17 cellular contexts compared by ENCODE assay signal in genomic region chr2:207227749-207228145, GRCh38.
DNase-seq lines count a peak whose midpoint lies in the region; ATAC-seq, FAIRE-seq and TF ChIP-seq lines count a peak whose summit lies in the region.
"Had no signal": no experiment of that assay in that cellular context is flagged by ENCODE, and none has a peak within 500 bp of the region (broad histone marks: within the 10 kb centered on the region; RNA-seq: fewer than 3 reads in every experiment).

No MANE protein-coding gene starts in this region.

- no peak for TF ChIP-seq EP300 in H1 (IDR thresholded peaks at IDR 0.05; ENCODE audit: borderline replicate concordance in 1 of 2, low read depth in 2 of 2, low read length in 2 of 2)

- no peak overlapping the region for H2AK5ac ChIP-seq in H1 (ENCODE audit: low read depth, low read length)

- no peak overlapping the region for H4K8ac ChIP-seq in H1 (ENCODE audit: extremely low read depth, insufficient read depth, low read length)

- no peak overlapping the region for H3K4ac ChIP-seq in H1 (replicated peaks; ENCODE audit: insufficient read length, low read depth, low read length)

- H3K4me1 ChIP-seq in H1 (replicated peaks in 1 of 4; ENCODE audit: control insufficient read depth in 3 of 4, insufficient read depth in 4 of 4, low read length in 3 of 4): peaks cover 8 to 28% (median 26%) of the 10 kb centered on the region in 4 experiments
- peaks cover 4 to 24% of the 10 kb centered on the region in 2 donors for H3K4me1 ChIP-seq in muscle layer of duodenum (ENCODE audit: control insufficient read depth in 1 of 2, insufficient read depth in 2 of 2, low read length in 2 of 2)
- H3K4me1 ChIP-seq in SJCRH30: peaks cover 9% of the 10 kb centered on the region

- peak overlapping the region; percentile 26; the same call in 1 of the 2 replicates for H3K18ac ChIP-seq in H1 (ENCODE audit: extremely low read depth, low read length)

- POLR2A ChIA-PET in H1 (lab: Charles Lee; ENCODE audit: partially characterized antibody): interaction anchor here (0.6 to 5.2 kb wide), 3 partner anchors 62 to 168 kb away, joined by 3 to 31 read pairs (median 3); partner anchors contain the start of gene KLF7

- H2BK120ac ChIP-seq in H1 (replicated peaks; ENCODE audit: low read depth, low read length): no peak overlapping the region

- no peaks in the 10 kb centered on the region for H4K20me1 ChIP-seq in H1 (replicated peaks in 1 of 2; ENCODE audit: control insufficient read depth in 1 of 2, insufficient read depth in 2 of 2, low read length in 2 of 2)

- no peak overlapping the region for H4K91ac ChIP-seq in H1 (replicated peaks; ENCODE audit: insufficient read length, low read length)

- no peak for FAIRE-seq in H1 (lab: Jason Lieb, UNC)
- FAIRE-seq: endometrium had no signal

- H2AFZ ChIP-seq in H1 (ENCODE audit: low read length): no peak overlapping the region

- TF ChIP-seq POLR2A in H1 (IDR thresholded peaks at IDR 0.05; ENCODE audit: control extremely low read depth in 1 of 2, low read depth in 2 of 2, low read length in 2 of 2): no peak

- H3K9ac ChIP-seq in H1 (replicated peaks in 1 of 4; ENCODE audit: extremely low read depth in 1 of 4, low read depth in 3 of 4, low read length in 3 of 4): no peak overlapping the region

- peak overlapping the region; percentile 89; the same call in 1 of the 2 replicates for H2BK12ac ChIP-seq in H1 (ENCODE audit: low read depth, low read length)

- WGBS in H1 (ENCODE audit: extremely low coverage in 1 of 2, insufficient coverage in 1 of 2, insufficient read length in 1 of 2, insufficient replicate concordance in 2 of 2, low coverage in 1 of 2, low lambda C conversion rate in 2 of 2, missing lambda C conversion rate in 1 of 2), 2 experiments: 93% methylated on average over 3 of the region's 3 CpGs; no CpG with 5 or more reads in 1 of the 2 experiments

- TF ChIP-seq RAD21 in H1 (IDR thresholded peaks at IDR 0.05 in 1 of 2, conservative IDR thresholded peaks at IDR 0.05 in 1 of 2; ENCODE audit: low read depth in 2 of 2, low read length in 2 of 2): no peak

- no peaks in the 10 kb centered on the region for H3K79me1 ChIP-seq in H1 (ENCODE audit: low read depth, low read length)

- no peak for TF ChIP-seq CTCF in H1 (IDR thresholded peaks at IDR 0.05; ENCODE audit: control extremely low read depth in 1 of 3, insufficient read depth in 1 of 3, low read depth in 1 of 3, low read length in 3 of 3)

- CTCF ChIA-PET in H1 (lab: Charles Lee; ENCODE audit: partially characterized antibody): interaction anchor here (1.0 to 4.2 kb wide), 9 partner anchors 9 to 238 kb away, joined by 3 to 28 read pairs (median 5); no protein-coding TSS in a partner anchor

- H3K36me3 ChIP-seq in H1 (ENCODE audit: control insufficient read depth in 2 of 4, insufficient read depth in 4 of 4, low read length in 3 of 4): no peaks in the 10 kb centered on the region
- H3K36me3 ChIP-seq in muscle layer of duodenum (ENCODE audit: control insufficient read depth in 1 of 2, insufficient read depth in 2 of 2, low read length in 2 of 2): no peaks in the 10 kb centered on the region
- no peaks in the 10 kb centered on the region for H3K36me3 ChIP-seq in SJCRH30
- H3K36me3 ChIP-seq: prostate gland, tibial nerve had no signal

- ATAC-seq in esophagus mucosa (no peak), HG02840 (IDR thresholded peaks at IDR 0.05; ENCODE audit: low FRiP score, unreplicated experiment) (no peak)
- ATAC-seq: naive thymus-derived CD4-positive, alpha-beta T cell had no signal

- H4K5ac ChIP-seq in H1 (ENCODE audit: insufficient read length, low read depth, low read length): no peak overlapping the region

- no peak overlapping the region for H3K14ac ChIP-seq in H1 (ENCODE audit: insufficient read length)

- peak overlapping the region in 1 of 2 experiments; percentile 64; a peak in 2 of 4 replicates for H3K4me2 ChIP-seq in H1 (ENCODE audit: insufficient read depth in 1 of 2, low read depth in 2 of 2, low read length in 2 of 2)

- H3K9me3 ChIP-seq in H1 (ENCODE audit: insufficient read depth in 2 of 2, low read depth in 1 of 2, low read length in 1 of 2) (no peaks in the 10 kb centered on the region), muscle layer of duodenum (ENCODE audit: control insufficient read depth in 1 of 2, low read length in 2 of 2) (no peaks in the 10 kb centered on the region), SJCRH30 (replicated peaks) (no peaks in the 10 kb centered on the region)
- H3K9me3 ChIP-seq: prostate gland, tibial nerve had no signal

- no peak overlapping the region for H3K23ac ChIP-seq in H1 (ENCODE audit: insufficient read length)

- H3K27ac ChIP-seq in H1 (ENCODE audit: low read depth, low read length) (no peak overlapping the region), muscle layer of duodenum (ENCODE audit: low read length) (peak overlapping the region; percentile 26), temporal lobe (ENCODE audit: low read depth, low read length) (peak overlapping the region; percentile 59), SJCRH30 (no peak overlapping the region)
- H3K27ac ChIP-seq: tibial nerve had no signal

- H2BK15ac ChIP-seq in H1 (ENCODE audit: low read length): no peak overlapping the region

- H3K56ac ChIP-seq in H1 (replicated peaks; ENCODE audit: insufficient read length, low read depth, low read length): no peak overlapping the region

- H3K27me3 ChIP-seq in H1 (replicated peaks in 1 of 4; ENCODE audit: control insufficient read depth in 3 of 4, extremely low read depth in 1 of 4, insufficient read depth in 3 of 4, low read length in 3 of 4) (no peaks in the 10 kb centered on the region), muscle layer of duodenum (ENCODE audit: low read depth, low read length) (no peaks in the 10 kb centered on the region), SJCRH30 (no peaks in the 10 kb centered on the region)
- H3K27me3 ChIP-seq: tibial nerve had no signal

- DNase-seq in NCI-H69 (lab: John Stamatoyannopoulos, UW): peak; percentile 34
- DNase-seq in H1 (ENCODE audit: low read depth in 1 of 2, low spot score in 2 of 2): no peak
- no peak for DNase-seq in SJCRH30
- DNase-seq in stimulated activated naive CD4-positive, alpha-beta T cell (lab: John Stamatoyannopoulos, UW): no peak
- DNase-seq: activated CD4-positive, alpha-beta T cell treated with anti-CD3 and anti-CD28 coated beads for 4 hours; activated CD8-positive, alpha-beta memory T cell treated with anti-CD3 and anti-CD28 coated beads, Interleukin-2, amount 50 U/mL, for 48 hours; activated gamma-delta T cell treated with Interleukin-2 at 50 U/mL for 16 hours; DND-41; naive thymus-derived CD4-positive, alpha-beta T cell; stimulated activated CD4-positive, alpha-beta T cell treated with anti-CD3 and anti-CD28 coated beads, Interleukin-12 subunit alpha, Interleukin-12 subunit beta, amount 100 ng/mL, for 4 hours had no signal

- H3K79me2 ChIP-seq in H1 (ENCODE audit: control insufficient read depth in 1 of 2, insufficient read depth in 2 of 2, low read length in 2 of 2): no peaks in the 10 kb centered on the region

- H3K4me3 ChIP-seq in H1 (ENCODE audit: extremely low read depth in 1 of 4, insufficient read depth in 2 of 4, low read depth in 3 of 4, low read length in 4 of 4) (peak overlapping the region in 1 of 4 experiments; percentile 40; a peak in 1 of 8 replicates), muscle layer of duodenum (ENCODE audit: low read depth in 1 of 2, low read length in 2 of 2) (peak overlapping the region in 1 of 2 donors; percentile 36), SJCRH30 (no peak overlapping the region)
- H3K4me3 ChIP-seq: prostate gland had no signal

- H2BK20ac ChIP-seq in H1 (ENCODE audit: low read length): no peak overlapping the region

- H2BK5ac ChIP-seq in H1 (ENCODE audit: low read depth, low read length): peak overlapping the region; percentile 80; the same call in 1 of the 2 replicates

- H3K23me2 ChIP-seq in H1 (ENCODE audit: low read depth, low read length): no peaks in the 10 kb centered on the region; the same call in 1 of the 2 replicates

TF ChIP-seq in H1, 55 proteins besides CTCF, POLR2A, EP300 and RAD21:
- TF ChIP-seq HDAC2 (IDR thresholded peaks at IDR 0.05; ENCODE audit: borderline replicate concordance in 1 of 2, low read depth in 2 of 2, low read length in 2 of 2): no peak
- no peak for TF ChIP-seq SUZ12 (IDR thresholded peaks at IDR 0.05; ENCODE audit: low read length)

Comparison
In these comparisons a context has a peak if more than half of its experiments do, and no peak if none do; other contexts are left out.
1. H3K27ac ChIP-seq: peak in muscle layer of duodenum (single experiment) and temporal lobe (single experiment); none in H1 (single experiment) and SJCRH30 (single experiment).